In genomic region chr6:166627875-166628849, GRCh38 we compare ENCODE assay signal across 8 cellular contexts. TPM values are rescaled to one million over a fixed set of nuclear protein-coding genes. Genes with fewer than 3 reads are reported as not detected.
DNase-seq lines count a peak whose midpoint lies in the region; ATAC-seq and TF ChIP-seq lines count a peak whose summit lies in the region.

No MANE protein-coding gene starts in this region.

- peaks cover 22% of the 10 kb centered on the region for H3K4me1 Mint-ChIP-seq in activated CD4-positive, alpha-beta memory T cell treated with anti-CD3 and anti-CD28 coated beads, Interleukin-2, amount 10 ng/mL, durations not matched to agents 7 days and 5 days

- no peaks in the 10 kb centered on the region for H3K36me3 Mint-ChIP-seq in activated CD4-positive, alpha-beta memory T cell treated with anti-CD3 and anti-CD28 coated beads, Interleukin-2, amount 10 ng/mL, durations not matched to agents 7 days and 5 days (ENCODE audit: low read depth)

- peak overlapping the region; percentile 94 for H3K4me2 ChIP-seq in mesendoderm (ENCODE audit: low read length)

- H2BK120ac ChIP-seq in mesendoderm (ENCODE audit: low read depth, low read length): no peak overlapping the region

- peak overlapping the region; percentile 88 for H3K4me3 Mint-ChIP-seq in activated CD4-positive, alpha-beta memory T cell treated with anti-CD3 and anti-CD28 coated beads, Interleukin-2, amount 10 ng/mL, durations not matched to agents 7 days and 5 days

- ATAC-seq in GM18873 (IDR thresholded peaks at IDR 0.05; ENCODE audit: low FRiP score, unreplicated experiment): peak; percentile 25
- peak; percentile 21 for ATAC-seq in HG03103 (IDR thresholded peaks at IDR 0.05; ENCODE audit: low read depth, unreplicated experiment)

- CTCF ChIA-PET in A673 (lab: Charles Lee): interaction anchor here (0.7 kb wide), 2 partner anchors 593 to 630 kb away, joined by 8 to 22 read pairs; no protein-coding TSS in a partner anchor
- CTCF ChIA-PET in activated CD4-positive, alpha-beta memory T cell treated with anti-CD3 and anti-CD28 coated beads, Interleukin-2, amount 10 ng/mL, durations not matched to agents 7 days and 5 days (lab: Charles Lee): interaction anchor here (0.7 to 1.5 kb wide), 4 partner anchors 26 to 352 kb away, joined by 3 to 5 read pairs (median 4); no protein-coding TSS in a partner anchor

- H3K9me3 ChIP-seq in A673 (ENCODE audit: low read depth, low read length, poor library complexity, severe bottlenecking): no peaks in the 10 kb centered on the region
- no peaks in the 10 kb centered on the region for H3K9me3 ChIP-seq in effector memory CD4-positive, alpha-beta T cell (ENCODE audit: control insufficient read depth, low read length)

- peak overlapping the region; percentile 82 for H3K27ac Mint-ChIP-seq in activated CD4-positive, alpha-beta memory T cell treated with anti-CD3 and anti-CD28 coated beads, Interleukin-2, amount 10 ng/mL, durations not matched to agents 7 days and 5 days

- H3K4me3 ChIP-seq in A673 (ENCODE audit: low read depth, low read length, poor library complexity, severe bottlenecking): peak overlapping the region; percentile 94
- peak overlapping the region; percentile 49 for H3K4me3 ChIP-seq in effector memory CD4-positive, alpha-beta T cell (ENCODE audit: insufficient read depth, low read depth, low read length, poor library complexity, severe bottlenecking)
- peak overlapping the region; percentile 39 for H3K4me3 ChIP-seq in mesendoderm (ENCODE audit: low read length)

- peaks cover 24% of the 10 kb centered on the region for H3K4me1 ChIP-seq in A673 (ENCODE audit: insufficient read depth, low read length, poor library complexity, severe bottlenecking)
- peaks cover 17% of the 10 kb centered on the region for H3K4me1 ChIP-seq in effector memory CD4-positive, alpha-beta T cell (ENCODE audit: control insufficient read depth, insufficient read depth, low read length, poor library complexity, severe bottlenecking)
- no peaks in the 10 kb centered on the region for H3K4me1 ChIP-seq in mesendoderm (ENCODE audit: control insufficient read depth, low read depth, low read length)

- intact Hi-C loops in A673 (cut with micrococcal nuclease; ENCODE audit: unreplicated experiment): loop anchor here (5.0 to 10.0 kb wide), 4 partner anchors 41 to 353 kb away; partner anchors contain the start of gene RAMACL

- peak overlapping the region; percentile 73 for H3K9ac ChIP-seq in mesendoderm (ENCODE audit: low read length)

- no peak overlapping the region for H2BK5ac ChIP-seq in mesendoderm (ENCODE audit: low read length)

- WGBS in mesendoderm (ENCODE audit: extremely low coverage, insufficient coverage, low lambda C conversion rate): no CpG with 5 or more reads among the region's 62 CpGs

- H2AK5ac ChIP-seq in mesendoderm (ENCODE audit: low read length): no peak overlapping the region

- peak; percentile 74 for DNase-seq in A673 (ENCODE audit: low spot score)
- peak; percentile 44 for DNase-seq in NCI-H345 treated with DMSO at 0.1 percent for 48 hours (lab: John Stamatoyannopoulos, UW; ENCODE audit: unreplicated experiment)
- peak; percentile 61 for DNase-seq in activated CD4-positive, alpha-beta memory T cell treated with anti-CD3 and anti-CD28 coated beads, Interleukin-2, amount 10 ng/mL, durations not matched to agents 7 days and 5 days
- peak; percentile 51 to 66 (median 57) for DNase-seq in effector memory CD4-positive, alpha-beta T cell
- peak; percentile 75 for DNase-seq in mesendoderm
- DNase-seq in stimulated activated CD8-positive, alpha-beta memory T cell treated with anti-CD3 and anti-CD28 coated beads, Interleukin-4, amount 100 ng/mL, for 24 hours (ENCODE audit: low read depth): peak; percentile 28

- H3K79me2 ChIP-seq in mesendoderm (ENCODE audit: control insufficient read depth, insufficient read depth, low read length): no peaks in the 10 kb centered on the region

- TF ChIP-seq CTCF in A673 (conservative IDR thresholded peaks at IDR 0.05; ENCODE audit: low read depth, low read length): no peak

- H4K5ac ChIP-seq in mesendoderm (ENCODE audit: low read length): no peak overlapping the region

- no peaks in the 10 kb centered on the region for H3K9me3 Mint-ChIP-seq in activated CD4-positive, alpha-beta memory T cell treated with anti-CD3 and anti-CD28 coated beads, Interleukin-2, amount 10 ng/mL, durations not matched to agents 7 days and 5 days

- H3K56ac ChIP-seq in mesendoderm (ENCODE audit: low read length): peak overlapping the region; percentile 87

- peaks cover 43% of the 10 kb centered on the region for H3K27me3 Mint-ChIP-seq in activated CD4-positive, alpha-beta memory T cell treated with anti-CD3 and anti-CD28 coated beads, Interleukin-2, amount 10 ng/mL, durations not matched to agents 7 days and 5 days

- no peaks in the 10 kb centered on the region for H3K27me3 ChIP-seq in A673 (replicated peaks; ENCODE audit: insufficient read depth, low read depth, low read length, poor library complexity)
- no peaks in the 10 kb centered on the region for H3K27me3 ChIP-seq in effector memory CD4-positive, alpha-beta T cell (replicated peaks; ENCODE audit: control insufficient read depth, insufficient read depth, low read length, poor library complexity, severe bottlenecking)
- no peaks in the 10 kb centered on the region for H3K27me3 ChIP-seq in mesendoderm (ENCODE audit: insufficient read depth, low read length, poor library complexity)

- H3K23ac ChIP-seq in mesendoderm (ENCODE audit: low read length): no peak overlapping the region

- H3K4ac ChIP-seq in mesendoderm (ENCODE audit: low read depth, low read length): peak overlapping the region; percentile 40

- TSS peak; percentile 59 for BruUV-seq in A673 (replicated peaks; lab: Mats Ljungman, UMichigan)

- H3K27ac ChIP-seq in A673 (ENCODE audit: low read depth, low read length, poor library complexity, severe bottlenecking) (peak overlapping the region; percentile 64), mesendoderm (ENCODE audit: low read depth, low read length) (peak overlapping the region; percentile 81)
- peak overlapping the region; percentile 56 for H3K27ac ChIP-seq in effector memory CD4-positive, alpha-beta T cell (ENCODE audit: insufficient read depth, low read length, poor library complexity, severe bottlenecking)

- POLR2A ChIA-PET in A673 (lab: Charles Lee; ENCODE audit: low non-redundant PET): interaction anchor here (0.5 to 0.9 kb wide), 4 partner anchors 12 to 445 kb away, joined by 3 to 4 read pairs (median 3); no protein-coding TSS in a partner anchor
- POLR2A ChIA-PET in activated CD4-positive, alpha-beta memory T cell treated with anti-CD3 and anti-CD28 coated beads, Interleukin-2, amount 10 ng/mL, durations not matched to agents 7 days and 5 days (lab: Charles Lee): interaction anchor here (1.2 to 1.5 kb wide), 3 partner anchors 87 to 321 kb away, joined by 4 to 5 read pairs (median 5); no protein-coding TSS in a partner anchor

- no peak overlapping the region for H4K8ac ChIP-seq in mesendoderm (ENCODE audit: low read depth, low read length)

- H3K79me1 ChIP-seq in mesendoderm (ENCODE audit: low read length): peaks cover 4% of the 10 kb centered on the region

- no peak overlapping the region for H2BK15ac ChIP-seq in mesendoderm (replicated peaks; ENCODE audit: low read depth)

- H3K36me3 ChIP-seq in A673 (ENCODE audit: insufficient read depth, low read length, poor library complexity, severe bottlenecking): no peaks in the 10 kb centered on the region
- H3K36me3 ChIP-seq in effector memory CD4-positive, alpha-beta T cell (ENCODE audit: control insufficient read depth, insufficient read depth, low read length): no peaks in the 10 kb centered on the region
- no peaks in the 10 kb centered on the region for H3K36me3 ChIP-seq in mesendoderm (ENCODE audit: control insufficient read depth, insufficient read depth, low read length)

- H3K18ac ChIP-seq in mesendoderm (ENCODE audit: low read length): peak overlapping the region; percentile 90

RNA-seq across cellular contexts. Expression of gene RPS6KA2, which starts 1.1 kb away (rescaled TPM):
- 30.1 and 37.8 TPM in 2 replicates for total RNA-seq in A673 (2021)
- 1 to 10 TPM; 6.3 to 6.5 TPM for total RNA-seq in activated CD4-positive, alpha-beta memory T cell treated with anti-CD3 and anti-CD28 coated beads, Interleukin-2, amount 10 ng/mL, durations not matched to agents 7 days and 5 days
- 7.5 TPM for polyA plus RNA-seq in mesendoderm (2013, experiment 1 of 2)
- polyA plus RNA-seq in mesendoderm (2013, experiment 2 of 2): 6.9 TPM

RNA-seq across cellular contexts. Expression of gene RAMACL, which starts 41.7 kb away (rescaled TPM):
- 0.77 and 2.2 TPM in 2 replicates for total RNA-seq in A673 (2021)
- under 1 TPM in 1 of 2 experiments, not detected in 1; 0.23 TPM for total RNA-seq in activated CD4-positive, alpha-beta memory T cell treated with anti-CD3 and anti-CD28 coated beads, Interleukin-2, amount 10 ng/mL, durations not matched to agents 7 days and 5 days
- polyA plus RNA-seq in mesendoderm (2013, experiment 1 of 2): 0.32 TPM
- polyA plus RNA-seq in mesendoderm (2013, experiment 2 of 2): 0.28 TPM

Comparison
In these comparisons a context has a peak if more than half of its experiments do, and no peak if none do; other contexts are left out.
1. Peak in every context shown above with its lines: DNase-seq, ATAC-seq, H3K4me3 ChIP-seq and H3K27ac ChIP-seq.
2. H3K4me3 ChIP-seq: peak in every context shown above with its lines; median percentile 94 in A673; 49 in effector memory CD4-positive, alpha-beta T cell; 39 in mesendoderm.